Comparison of ENCODE assay signal across 8 cellular contexts in the genomic region with DNA sequence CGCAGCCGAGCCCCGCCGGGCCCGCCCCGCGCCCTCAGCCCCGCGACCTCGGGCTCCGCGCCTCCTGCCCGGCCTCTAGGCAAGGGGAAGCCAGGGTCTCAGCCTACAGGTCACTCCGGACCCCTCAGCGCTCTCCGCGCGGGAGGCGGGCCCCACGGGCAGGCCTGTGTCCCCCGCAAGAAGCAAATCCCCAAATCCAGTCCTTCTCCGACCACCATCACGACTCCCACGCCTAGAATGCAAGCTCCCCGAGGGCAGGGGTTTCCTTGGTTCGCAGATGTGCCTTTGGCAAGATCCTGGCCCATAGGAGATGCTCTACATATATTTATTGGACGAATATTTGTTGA. TPM values are rescaled to one million over a fixed set of nuclear protein-coding genes. Genes with fewer than 3 reads are reported as not detected.
DNase-seq lines count a peak whose midpoint lies in the region; ATAC-seq and TF ChIP-seq lines count a peak whose summit lies in the region.

No MANE protein-coding gene starts in this region.

- no peak overlapping the region for H3K27ac Mint-ChIP-seq in stimulated activated effector memory CD8-positive, alpha-beta T cell treated with anti-CD3 and anti-CD28 coated beads, Interleukin-12 subunit alpha, Interleukin-12 subunit beta, amount 100 ng/mL, for 72 hours

- CTCF ChIA-PET in HCT116 (lab: Charles Lee) = no interaction called here

- no peaks in the 10 kb centered on the region for H3K4me1 Mint-ChIP-seq in stimulated activated effector memory CD8-positive, alpha-beta T cell treated with anti-CD3 and anti-CD28 coated beads, Interleukin-12 subunit alpha, Interleukin-12 subunit beta, amount 100 ng/mL, for 72 hours

- no peaks in the 10 kb centered on the region for H3K36me3 Mint-ChIP-seq in stimulated activated effector memory CD8-positive, alpha-beta T cell treated with anti-CD3 and anti-CD28 coated beads, Interleukin-12 subunit alpha, Interleukin-12 subunit beta, amount 100 ng/mL, for 72 hours

- TF ChIP-seq POLR2A in HCT116 (IDR thresholded peaks at IDR 0.05; ENCODE audit: borderline replicate concordance, extremely low read depth, insufficient read depth, insufficient read length) (no peak), adrenal gland (IDR thresholded peaks at IDR 0.05) (no peak)

- 10 to 34% (median 19%) methylated on average over 6 to 27 of the region's 27 CpGs for WGBS in adrenal gland, 4 donors

- H3K27ac ChIP-seq in HCT116 (ENCODE audit: low read depth, low read length) = peak overlapping the region; percentile 73
- H3K27ac ChIP-seq in adrenal gland = peak overlapping the region in 3 of 5 donors; percentile 59 to 86 (median 77)
- no peak overlapping the region for H3K27ac ChIP-seq in iPS-20b (ENCODE audit: low read length)
- peak overlapping the region in 19 of 21 experiments; percentile 7 to 94 (median 83) for H3K27ac ChIP-seq in skin epidermis

- H3K36me3 ChIP-seq in HCT116 (ENCODE audit: control insufficient read depth in 1 of 2, insufficient read depth in 2 of 2, low read length in 2 of 2) (0 out of 4 replicates have a peak, but pooled peaks cover 0 to 5% of the 10 kb centered on the region in 2 experiments), adrenal gland (replicated peaks in 1 of 2) (no peaks in the 10 kb centered on the region), iPS-20b (ENCODE audit: insufficient read depth, low read depth, low read length) (peaks cover 17% of the 10 kb centered on the region)

- H3K27me3 ChIP-seq in HCT116 (ENCODE audit: insufficient read depth, low read length) (no peaks in the 10 kb centered on the region), adrenal gland (no peaks in the 10 kb centered on the region), iPS-20b (ENCODE audit: insufficient read depth, low read length) (peaks cover 27% of the 10 kb centered on the region)

- ATAC-seq in HCT116 = no peak
- ATAC-seq in HG03175 (IDR thresholded peaks at IDR 0.05; ENCODE audit: unreplicated experiment) = no peak
- no peak for ATAC-seq in stimulated activated effector memory CD8-positive, alpha-beta T cell treated with anti-CD3 and anti-CD28 coated beads, Interleukin-12 subunit alpha, Interleukin-12 subunit beta, amount 100 ng/mL, for 72 hours

- RAD21 ChIA-PET in HCT116 (lab: Charles Lee; ENCODE audit: low non-redundant PET in 1 of 2, low total read pairs in 2 of 2, uncharacterized antibody in 2 of 2, unreplicated experiment in 2 of 2) = no interaction called here

- H3K9me2 ChIP-seq in HCT116 (ENCODE audit: insufficient read depth) = no peaks in the 10 kb centered on the region

- H3K4me1 ChIP-seq in HCT116 (ENCODE audit: control insufficient read depth in 1 of 2, insufficient read depth in 2 of 2, low read length in 2 of 2) = peaks cover 10 to 13% of the 10 kb centered on the region in 2 experiments
- H3K4me1 ChIP-seq in adrenal gland (replicated peaks in 1 of 2) = peaks cover 0 to 4% of the 10 kb centered on the region in 2 donors
- H3K4me1 ChIP-seq in iPS-20b (ENCODE audit: insufficient read depth, low read length) = peaks cover 6% of the 10 kb centered on the region; the same call in 1 of the 2 replicates

- POLR2A ChIA-PET in HCT116 (lab: Charles Lee) = no interaction called here

- H3K9ac ChIP-seq in HCT116 (ENCODE audit: low read length) (peak overlapping the region; percentile 34; the same call in 1 of the 2 replicates), iPS-20b (ENCODE audit: low read depth, low read length) (peak overlapping the region; percentile 71; the same call in 1 of the 2 replicates)

- H3K4me2 ChIP-seq in HCT116 (ENCODE audit: low read length) = peak overlapping the region; percentile 82

- no peaks in the 10 kb centered on the region for H3K79me2 ChIP-seq in HCT116 (ENCODE audit: insufficient read depth, low read length)

- TF ChIP-seq CTCF in HCT116 (IDR thresholded peaks at IDR 0.05 in 2 of 3, conservative IDR thresholded peaks at IDR 0.05 in 1 of 3; ENCODE audit: borderline replicate concordance in 1 of 3, insufficient read depth in 1 of 3, low read depth in 2 of 3, low read length in 2 of 3) = no peak
- TF ChIP-seq CTCF in adrenal gland (IDR thresholded peaks at IDR 0.05) = no peak

- BruUV-seq in HCT116 (replicated peaks; lab: Mats Ljungman, UMichigan) = no TSS peak

- DNase-seq in HCT116 (ENCODE audit: low read depth, low spot score) = no peak
- peak in 1 of 7 donors; percentile 9 for DNase-seq in adrenal gland
- no peak for DNase-seq in A172 (ENCODE audit: low spot score)
- no peak for DNase-seq in stimulated activated effector memory CD8-positive, alpha-beta T cell treated with anti-CD3 and anti-CD28 coated beads, Interleukin-12 subunit alpha, Interleukin-12 subunit beta, amount 100 ng/mL, for 72 hours (ENCODE audit: low spot score in 2 of 2)
- DNase-seq in SIG-M5 (lab: John Stamatoyannopoulos, UW) = no peak

- intact Hi-C loops in HCT116 (cut with micrococcal nuclease) (no loop called here), adrenal gland (cut with DNase I) (loop anchor here in 1 of 2 donors (10.0 kb wide), 1 partner anchor 428 kb away; no protein-coding TSS in a partner anchor)

- no peaks in the 10 kb centered on the region for H4K20me1 ChIP-seq in HCT116 (ENCODE audit: insufficient read depth)

- no peak for TF ChIP-seq RAD21 in HCT116 (IDR thresholded peaks at IDR 0.05; ENCODE audit: low read depth)

- peaks cover 8% of the 10 kb centered on the region for H3K9me3 Mint-ChIP-seq in stimulated activated effector memory CD8-positive, alpha-beta T cell treated with anti-CD3 and anti-CD28 coated beads, Interleukin-12 subunit alpha, Interleukin-12 subunit beta, amount 100 ng/mL, for 72 hours

- peak overlapping the region; percentile 2 for H2AFZ ChIP-seq in HCT116 (ENCODE audit: low read depth, low read length, poor library complexity, severe bottlenecking)

- no peak overlapping the region for H3K4me3 Mint-ChIP-seq in stimulated activated effector memory CD8-positive, alpha-beta T cell treated with anti-CD3 and anti-CD28 coated beads, Interleukin-12 subunit alpha, Interleukin-12 subunit beta, amount 100 ng/mL, for 72 hours

- H3K4me3 ChIP-seq in HCT116 (replicated peaks in 1 of 2; ENCODE audit: low read depth in 1 of 2, low read length in 2 of 2) = peak overlapping the region; percentile 46 to 56
- peak overlapping the region in 1 of 4 donors; percentile 82 for H3K4me3 ChIP-seq in adrenal gland
- peak overlapping the region; percentile 65; the same call in 1 of the 2 replicates for H3K4me3 ChIP-seq in iPS-20b (ENCODE audit: low read length)
- H3K4me3 ChIP-seq in skin epidermis = peak overlapping the region; percentile 5 to 70 (median 53)

- no peaks in the 10 kb centered on the region for H3K9me3 ChIP-seq in HCT116 (ENCODE audit: control insufficient read depth in 1 of 2, insufficient read depth in 1 of 2, low read depth in 1 of 2, low read length in 2 of 2)
- peaks cover 0 to 4% (median 0%) of the 10 kb centered on the region in 3 donors for H3K9me3 ChIP-seq in adrenal gland (replicated peaks in 1 of 3)
- peaks cover 12% of the 10 kb centered on the region; the same call in 1 of the 2 replicates for H3K9me3 ChIP-seq in iPS-20b (ENCODE audit: insufficient read depth, low read depth, low read length)

TF ChIP-seq in HCT116, 20 proteins besides CTCF, POLR2A, EP300 and RAD21:
- TF ChIP-seq CBX3 (IDR thresholded peaks at IDR 0.05; ENCODE audit: low read depth) = no peak
- TF ChIP-seq, protein P1, sequence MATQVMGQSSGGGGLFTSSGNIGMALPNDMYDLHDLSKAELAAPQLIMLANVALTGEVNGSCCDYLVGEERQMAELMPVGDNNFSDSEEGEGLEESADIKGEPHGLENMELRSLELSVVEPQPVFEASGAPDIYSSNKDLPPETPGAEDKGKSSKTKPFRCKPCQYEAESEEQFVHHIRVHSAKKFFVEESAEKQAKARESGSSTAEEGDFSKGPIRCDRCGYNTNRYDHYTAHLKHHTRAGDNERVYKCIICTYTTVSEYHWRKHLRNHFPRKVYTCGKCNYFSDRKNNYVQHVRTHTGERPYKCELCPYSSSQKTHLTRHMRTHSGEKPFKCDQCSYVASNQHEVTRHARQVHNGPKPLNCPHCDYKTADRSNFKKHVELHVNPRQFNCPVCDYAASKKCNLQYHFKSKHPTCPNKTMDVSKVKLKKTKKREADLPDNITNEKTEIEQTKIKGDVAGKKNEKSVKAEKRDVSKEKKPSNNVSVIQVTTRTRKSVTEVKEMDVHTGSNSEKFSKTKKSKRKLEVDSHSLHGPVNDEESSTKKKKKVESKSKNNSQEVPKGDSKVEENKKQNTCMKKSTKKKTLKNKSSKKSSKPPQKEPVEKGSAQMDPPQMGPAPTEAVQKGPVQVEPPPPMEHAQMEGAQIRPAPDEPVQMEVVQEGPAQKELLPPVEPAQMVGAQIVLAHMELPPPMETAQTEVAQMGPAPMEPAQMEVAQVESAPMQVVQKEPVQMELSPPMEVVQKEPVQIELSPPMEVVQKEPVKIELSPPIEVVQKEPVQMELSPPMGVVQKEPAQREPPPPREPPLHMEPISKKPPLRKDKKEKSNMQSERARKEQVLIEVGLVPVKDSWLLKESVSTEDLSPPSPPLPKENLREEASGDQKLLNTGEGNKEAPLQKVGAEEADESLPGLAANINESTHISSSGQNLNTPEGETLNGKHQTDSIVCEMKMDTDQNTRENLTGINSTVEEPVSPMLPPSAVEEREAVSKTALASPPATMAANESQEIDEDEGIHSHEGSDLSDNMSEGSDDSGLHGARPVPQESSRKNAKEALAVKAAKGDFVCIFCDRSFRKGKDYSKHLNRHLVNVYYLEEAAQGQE (IDR thresholded peaks at IDR 0.05; ENCODE audit: low read depth) = no peak
- TF ChIP-seq EGR1 (IDR thresholded peaks at IDR 0.05; ENCODE audit: low read depth) = no peak
- no peak for TF ChIP-seq ELF1 (IDR thresholded peaks at IDR 0.05; ENCODE audit: borderline replicate concordance, low read depth)
- TF ChIP-seq SP1 (IDR thresholded peaks at IDR 0.05; ENCODE audit: low read depth) = no peak
- no peak for TF ChIP-seq JUND (IDR thresholded peaks at IDR 0.05)
- TF ChIP-seq YY1 (IDR thresholded peaks at IDR 0.05; ENCODE audit: extremely low read depth, insufficient replicate concordance, low read depth, low read length) = no peak
- no peak for TF ChIP-seq TCF7L2 (IDR thresholded peaks at IDR 0.05; ENCODE audit: borderline replicate concordance, extremely low read depth, insufficient read depth, insufficient read length)
- no peak for TF ChIP-seq FOSL1 (IDR thresholded peaks at IDR 0.05; ENCODE audit: low read depth)
- TF ChIP-seq EZH2 (IDR thresholded peaks at IDR 0.05) = no peak
- TF ChIP-seq SRF (IDR thresholded peaks at IDR 0.05; ENCODE audit: low read depth) = no peak
- TF ChIP-seq, protein P2, sequence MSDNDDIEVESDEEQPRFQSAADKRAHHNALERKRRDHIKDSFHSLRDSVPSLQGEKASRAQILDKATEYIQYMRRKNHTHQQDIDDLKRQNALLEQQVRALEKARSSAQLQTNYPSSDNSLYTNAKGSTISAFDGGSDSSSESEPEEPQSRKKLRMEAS (IDR thresholded peaks at IDR 0.05) = no peak
- no peak for TF ChIP-seq POLR2AphosphoS5 (IDR thresholded peaks at IDR 0.05; ENCODE audit: low read depth, low read length)

RNA-seq across cellular contexts. Expression of a gene that starts 0.2 kb away (rescaled TPM):
- total RNA-seq in HCT116 (2021; ENCODE audit: unreplicated experiment) (5.3 TPM), adrenal gland (10 to 100 TPM in 3 of 8 donors, 1 to 10 TPM in 5; 3.6 to 13.0 (median 7.8) TPM)
- polyA plus RNA-seq in HCT116 (2012) = 3.7 and 5.2 TPM in 2 replicates
- polyA plus RNA-seq in adrenal gland = 10 to 100 TPM in 1 of 3 donors, 1 to 10 TPM in 2; 8.1 to 10.5 (median 8.6) TPM
- 2.7 and 2.8 TPM in 2 replicates for total RNA-seq in A172 (2014; rRNA removed; shearing (Covaris generic))
